8 cellular contexts compared by ENCODE assay signal in the genomic region with DNA sequence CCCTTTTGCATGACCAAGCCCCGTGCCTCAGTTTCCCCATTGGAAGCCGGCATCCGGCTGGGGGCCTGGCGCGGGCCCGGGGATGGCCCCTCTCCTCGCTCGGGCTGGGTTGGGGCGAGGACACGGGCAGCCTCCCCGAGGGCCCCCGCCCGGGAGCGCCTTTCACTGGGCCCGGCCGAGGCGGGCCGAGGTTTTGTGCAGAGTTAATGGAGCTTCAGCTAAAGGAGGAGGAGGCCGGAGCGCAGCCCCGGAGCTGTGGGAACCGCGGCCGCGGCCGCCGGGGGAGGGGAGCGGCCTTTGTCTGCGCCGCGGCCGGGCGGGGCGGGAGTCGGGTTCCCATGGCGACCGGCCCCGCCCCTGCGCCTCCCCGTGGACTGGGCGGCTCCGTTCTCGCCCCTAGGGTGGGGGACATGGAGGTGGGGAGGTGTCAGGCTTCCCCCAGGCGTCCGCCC. TPM values are rescaled to one million over a fixed set of nuclear protein-coding genes. Genes with fewer than 3 reads are reported as not detected.
A peak's percentile ranks its signal among the peaks of the same experiment; 100 is the strongest.
DNase-seq lines count a peak whose midpoint lies in the region; ATAC-seq, FAIRE-seq and TF ChIP-seq lines count a peak whose summit lies in the region.

No MANE protein-coding gene starts in this region.

- H2AFZ ChIP-seq in keratinocyte (ENCODE audit: control insufficient read depth, low read length), result no peak overlapping the region

- H3K4me1 ChIP-seq in breast epithelium (peaks cover 12 to 34% of the 10 kb centered on the region in 2 donors), keratinocyte (ENCODE audit: control insufficient read depth, extremely low read depth, insufficient read depth, low read length) (peaks cover 20% of the 10 kb centered on the region)

- FAIRE-seq in keratinocyte (lab: Jason Lieb, UNC), result no peak

- H3K27ac ChIP-seq in breast epithelium, result no peak overlapping the region
- no peak overlapping the region for H3K27ac ChIP-seq in keratinocyte (ENCODE audit: control insufficient read depth, insufficient read depth, low read length)

- H3K36me3 ChIP-seq in breast epithelium, result no peaks in the 10 kb centered on the region
- peaks cover 13 to 19% of the 10 kb centered on the region in 2 experiments for H3K36me3 ChIP-seq in keratinocyte (ENCODE audit: control insufficient read depth in 2 of 2, extremely low read depth in 1 of 2, insufficient read depth in 2 of 2, low read length in 2 of 2)

- H3K9me1 ChIP-seq in keratinocyte (ENCODE audit: control insufficient read depth, extremely low read depth, insufficient read depth, low read length), result no peaks in the 10 kb centered on the region

- TF ChIP-seq RAD21 in Ishikawa (IDR thresholded peaks at IDR 0.05; ENCODE audit: low read depth), result no peak

- TF ChIP-seq POLR2A in breast epithelium (IDR thresholded peaks at IDR 0.05), result no peak

- TF ChIP-seq CTCF in breast epithelium (IDR thresholded peaks at IDR 0.05), result no peak
- TF ChIP-seq CTCF in keratinocyte (optimal IDR thresholded peaks at IDR 0.05 in 1 of 3, IDR thresholded peaks at IDR 0.05 in 1 of 3, conservative IDR thresholded peaks at IDR 0.05 in 1 of 3; ENCODE audit: extremely low read depth in 1 of 3, insufficient read depth in 2 of 3, low read length in 3 of 3), result peak in 2 of 3 experiments; percentile 38 to 47

- H4K20me1 ChIP-seq in keratinocyte (ENCODE audit: control insufficient read depth, extremely low read depth, insufficient read depth, low read length), result peaks cover 6% of the 10 kb centered on the region

- H3K9ac ChIP-seq in keratinocyte (ENCODE audit: control insufficient read depth, extremely low read depth, insufficient read depth, low read length), result no peak overlapping the region

- ATAC-seq in GM18520 (IDR thresholded peaks at IDR 0.05; ENCODE audit: unreplicated experiment) (no peak), HG03378 (IDR thresholded peaks at IDR 0.05; ENCODE audit: unreplicated experiment) (no peak)

- no peak; the same call in 1 of the 2 replicates for TF ChIP-seq EP300 in Ishikawa (IDR thresholded peaks at IDR 0.05; ENCODE audit: borderline replicate concordance)

- DNase-seq in DMS53 treated with DMSO at 0.1 percent for 48 hours (lab: John Stamatoyannopoulos, UW; ENCODE audit: unreplicated experiment) (peak; percentile 33), SW480 (ENCODE audit: low spot score) (peak; percentile 69), breast epithelium (ENCODE audit: low spot score in 2 of 2) (no peak), keratinocyte (ENCODE audit: low read depth, low spot score) (no peak)
- peak; percentile 52 for DNase-seq in stimulated activated CD4-positive, alpha-beta T cell treated with anti-CD3 and anti-CD28 coated beads, Interleukin-2, amount 100 ng/mL, for 48 hours

- dilution Hi-C loops in keratinocyte (cut with MboI; ENCODE audit: extremely low pct_ligation_motif_present, low sequenced_read_pairs), result no loop called here

- H3K27me3 ChIP-seq in breast epithelium, result no peaks in the 10 kb centered on the region
- peaks cover 5% of the 10 kb centered on the region for H3K27me3 ChIP-seq in keratinocyte (ENCODE audit: control insufficient read depth, extremely low read depth, insufficient read depth, low read length)

- H3K9me3 ChIP-seq in breast epithelium (no peaks in the 10 kb centered on the region), keratinocyte (ENCODE audit: control insufficient read depth, low read depth, low read length) (peaks cover 2% of the 10 kb centered on the region)

- no peaks in the 10 kb centered on the region for H3K79me2 ChIP-seq in keratinocyte (ENCODE audit: control insufficient read depth, insufficient read depth, low read length)

- H3K4me3 ChIP-seq in breast epithelium, result peak overlapping the region; percentile 52 to 76 (median 60)
- peak overlapping the region in 2 of 3 experiments; percentile 59 to 74 for H3K4me3 ChIP-seq in keratinocyte (ENCODE audit: control insufficient read depth in 2 of 3, extremely low read depth in 1 of 3, insufficient read depth in 2 of 3, low read depth in 1 of 3, low read length in 3 of 3)

- peak overlapping the region; percentile 87 for H3K4me2 ChIP-seq in keratinocyte (ENCODE audit: control insufficient read depth, extremely low read depth, insufficient read depth, low read depth, low read length)

- intact Hi-C loops in breast epithelium (cut with DNase I; ENCODE audit: low total_unique reads), result loop anchor here (5.0 kb wide), 1 partner anchor 56 kb away; a partner anchor contains a TSS

TF ChIP-seq in Ishikawa, 13 proteins besides CTCF, POLR2A, EP300 and RAD21:
- TF ChIP-seq EGR1 (IDR thresholded peaks at IDR 0.05) (no peak), YY1 (IDR thresholded peaks at IDR 0.05; ENCODE audit: low read depth) (peak; percentile 34; the same call in 1 of the 2 replicates), NFIC (IDR thresholded peaks at IDR 0.05) (0 out of 2 replicates have a peak, but pooled peaks have one; percentile 14)
- TF ChIP-seq, protein P1, sequence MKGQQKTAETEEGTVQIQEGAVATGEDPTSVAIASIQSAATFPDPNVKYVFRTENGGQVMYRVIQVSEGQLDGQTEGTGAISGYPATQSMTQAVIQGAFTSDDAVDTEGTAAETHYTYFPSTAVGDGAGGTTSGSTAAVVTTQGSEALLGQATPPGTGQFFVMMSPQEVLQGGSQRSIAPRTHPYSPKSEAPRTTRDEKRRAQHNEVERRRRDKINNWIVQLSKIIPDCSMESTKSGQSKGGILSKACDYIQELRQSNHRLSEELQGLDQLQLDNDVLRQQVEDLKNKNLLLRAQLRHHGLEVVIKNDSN (IDR thresholded peaks at IDR 0.05), result no peak

RNA-seq across cellular contexts. Expression of a gene that starts 1.4 kb away (rescaled TPM):
- 10 to 100 TPM in 2 of 3 donors, 1 to 10 TPM in 1; 5.7 to 16.5 (median 13.4) TPM for total RNA-seq in breast epithelium
- polyA plus RNA-seq in keratinocyte, result 3.4 to 12.6 TPM (median 4.6 TPM) in 3 replicates
- 2.1 TPM for polyA plus RNA-seq in keratinocyte (2011; ENCODE audit: low read depth)
- 4.8 and 9.8 TPM in 2 replicates for polyA plus RNA-seq in keratinocyte (2011; cell fraction: cytosol; rRNA removed)
- polyA plus RNA-seq in keratinocyte (2011; cell fraction: nucleus; rRNA removed), result 17.4 and 26.6 TPM in 2 replicates
- 4.3 and 6.8 TPM in 2 replicates for polyA plus RNA-seq in keratinocyte (2012; ENCODE audit: low replicate concordance)
- polyA minus RNA-seq in keratinocyte, result 6.5 to 11.9 TPM (median 11.8 TPM) in 3 replicates
- 13.4 TPM for polyA minus RNA-seq in keratinocyte (2011; cell fraction: cytosol; rRNA and poly(A)+ RNA removed)
- polyA minus RNA-seq in keratinocyte (2011; cell fraction: nucleus; rRNA and poly(A)+ RNA removed), result 8.3 and 9.3 TPM in 2 replicates

RNA-seq across cellular contexts. Expression of a gene that starts 10.1 kb away (rescaled TPM):
- 1 to 10 TPM; 3.8 to 9.8 (median 5.3) TPM for total RNA-seq in breast epithelium
- polyA plus RNA-seq in keratinocyte, result 10.1 to 17.9 TPM (median 11.1 TPM) in 3 replicates
- polyA plus RNA-seq in keratinocyte (2011; ENCODE audit: low read depth), result 5.9 TPM
- polyA plus RNA-seq in keratinocyte (2011; cell fraction: cytosol; rRNA removed), result 6.1 and 11.8 TPM in 2 replicates
- polyA plus RNA-seq in keratinocyte (2011; cell fraction: nucleus; rRNA removed), result 41.3 and 53.1 TPM in 2 replicates
- polyA plus RNA-seq in keratinocyte (2012; ENCODE audit: low replicate concordance), result 4.9 and 11.0 TPM in 2 replicates
- polyA minus RNA-seq in keratinocyte, result 10.4 to 14.4 TPM (median 13.0 TPM) in 3 replicates
- polyA minus RNA-seq in keratinocyte (2011; cell fraction: cytosol; rRNA and poly(A)+ RNA removed), result 17.8 TPM
- 16.7 and 19.8 TPM in 2 replicates for polyA minus RNA-seq in keratinocyte (2011; cell fraction: nucleus; rRNA and poly(A)+ RNA removed)

RNA-seq across cellular contexts. Expression of a gene that starts 20.5 kb away (rescaled TPM):
- 10 to 100 TPM; 22.9 to 35.7 (median 29.4) TPM for total RNA-seq in breast epithelium
- 4.7 to 12.4 TPM (median 8.2 TPM) in 3 replicates for polyA plus RNA-seq in keratinocyte
- polyA plus RNA-seq in keratinocyte (2011; ENCODE audit: low read depth), result 5.6 TPM
- 0.89 and 2.7 TPM in 2 replicates for polyA plus RNA-seq in keratinocyte (2011; cell fraction: cytosol; rRNA removed)
- polyA plus RNA-seq in keratinocyte (2011; cell fraction: nucleus; rRNA removed), result 43.4 and 61.6 TPM in 2 replicates
- 11.5 and 12.6 TPM in 2 replicates for polyA plus RNA-seq in keratinocyte (2012; ENCODE audit: low replicate concordance)
- polyA minus RNA-seq in keratinocyte, result 5.8 to 12.8 TPM (median 6.0 TPM) in 3 replicates
- 5.2 TPM for polyA minus RNA-seq in keratinocyte (2011; cell fraction: cytosol; rRNA and poly(A)+ RNA removed)
- 17.1 and 18.4 TPM in 2 replicates for polyA minus RNA-seq in keratinocyte (2011; cell fraction: nucleus; rRNA and poly(A)+ RNA removed)

RNA-seq across cellular contexts. Expression of a gene that starts 26.7 kb away (rescaled TPM):
- total RNA-seq in breast epithelium, result 10 to 100 TPM; 34.2 to 66.2 (median 59.6) TPM
- 10.1 to 19.0 TPM (median 11.6 TPM) in 3 replicates for polyA plus RNA-seq in keratinocyte
- 33.6 TPM for polyA plus RNA-seq in keratinocyte (2011; ENCODE audit: low read depth)
- 2.6 and 5.4 TPM in 2 replicates for polyA plus RNA-seq in keratinocyte (2011; cell fraction: cytosol; rRNA removed)
- 70.9 and 85.2 TPM in 2 replicates for polyA plus RNA-seq in keratinocyte (2011; cell fraction: nucleus; rRNA removed)
- 14.1 and 15.8 TPM in 2 replicates for polyA plus RNA-seq in keratinocyte (2012; ENCODE audit: low replicate concordance)
- 13.7 to 24.3 TPM (median 21.4 TPM) in 3 replicates for polyA minus RNA-seq in keratinocyte
- 19.2 TPM for polyA minus RNA-seq in keratinocyte (2011; cell fraction: cytosol; rRNA and poly(A)+ RNA removed)
- 39.8 and 40.1 TPM in 2 replicates for polyA minus RNA-seq in keratinocyte (2011; cell fraction: nucleus; rRNA and poly(A)+ RNA removed)

RNA-seq across cellular contexts. Expression of a gene that starts 35.9 kb away (rescaled TPM):
- total RNA-seq in breast epithelium, result 100 to 1,000 TPM in 2 of 3 donors, 10 to 100 TPM in 1; 79.0 to 137 (median 122) TPM
- polyA plus RNA-seq in keratinocyte, result 44.3 to 90.3 TPM (median 66.2 TPM) in 3 replicates
- polyA plus RNA-seq in keratinocyte (2011; ENCODE audit: low read depth), result 123 TPM
- 21.3 and 35.3 TPM in 2 replicates for polyA plus RNA-seq in keratinocyte (2011; cell fraction: cytosol; rRNA removed)
- polyA plus RNA-seq in keratinocyte (2011; cell fraction: nucleus; rRNA removed), result 208 and 264 TPM in 2 replicates
- polyA plus RNA-seq in keratinocyte (2012; ENCODE audit: low replicate concordance), result 81.4 and 94.0 TPM in 2 replicates
- 131 to 309 TPM (median 181 TPM) in 3 replicates for polyA minus RNA-seq in keratinocyte
- polyA minus RNA-seq in keratinocyte (2011; cell fraction: cytosol; rRNA and poly(A)+ RNA removed), result 135 TPM
- polyA minus RNA-seq in keratinocyte (2011; cell fraction: nucleus; rRNA and poly(A)+ RNA removed), result 352 and 408 TPM in 2 replicates

Comparison
In these comparisons a context has a peak if more than half of its experiments do, and no peak if none do; other contexts are left out.
1. DNase-seq: peak in DMS53 treated with DMSO at 0.1 percent for 48 hours (single experiment), SW480 (single experiment) and stimulated activated CD4-positive, alpha-beta T cell treated with anti-CD3 and anti-CD28 coated beads, Interleukin-2, amount 100 ng/mL, for 48 hours (2 of 2); none in breast epithelium (0 of 2) and keratinocyte (single experiment).
2. CTCF ChIP-seq: peak in keratinocyte (2 of 3); none in breast epithelium (0 of 3).